1 cellular context compared by ENCODE assay signal in the genomic region with DNA sequence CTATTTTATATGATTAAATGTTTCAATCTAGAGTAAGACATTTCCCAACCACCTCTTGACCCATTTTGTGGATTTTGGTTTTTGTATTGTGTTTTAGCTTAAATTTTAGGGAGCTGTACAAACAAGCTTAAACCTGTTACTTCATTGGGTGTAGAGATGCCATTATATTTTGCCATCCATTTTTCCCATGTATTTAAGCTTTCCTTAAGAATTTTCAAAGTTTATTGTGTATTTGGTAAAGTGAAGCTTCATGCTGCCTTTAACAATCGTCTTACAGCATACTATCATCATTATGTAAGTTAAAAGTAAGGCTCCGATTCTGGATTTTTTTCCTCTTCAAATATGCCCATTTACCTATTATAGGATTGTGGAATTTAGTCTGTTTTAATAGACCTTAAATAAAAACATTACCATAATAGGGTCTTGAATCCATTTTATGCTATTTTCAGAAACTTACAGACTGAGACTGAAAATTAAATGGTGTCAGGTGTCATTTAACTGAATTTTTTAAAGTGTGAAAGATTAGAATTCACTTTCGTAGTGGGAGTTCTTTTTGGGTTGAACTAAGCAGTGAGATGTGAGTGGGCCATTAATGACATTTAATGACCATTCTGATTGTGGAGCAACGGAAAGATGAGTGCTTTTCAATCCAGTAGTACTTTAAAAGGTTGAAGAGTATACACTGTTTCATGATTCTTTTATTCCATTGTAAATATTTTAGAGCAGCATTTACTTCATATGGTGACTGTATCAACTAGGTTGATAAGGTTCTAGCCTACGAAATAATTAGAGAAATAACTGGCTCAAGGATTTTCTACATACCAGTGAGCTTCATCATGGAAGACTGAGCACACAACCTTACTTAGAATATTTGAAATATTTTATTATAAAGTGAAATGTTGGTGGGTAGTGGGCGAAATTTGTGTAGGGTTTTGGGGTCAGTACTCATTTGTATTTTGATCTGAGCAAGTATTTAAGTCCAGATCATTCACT.
TF ChIP-seq lines count a peak whose summit lies in the region.

No MANE protein-coding gene starts in this region.

TF ChIP-seq in GM12878, 131 proteins besides CTCF, POLR2A, EP300 and RAD21 (continued from another document):
- 0 out of 2 replicates have a peak, but pooled peaks have one; percentile 42 for TF ChIP-seq POLR2AphosphoS2 (IDR thresholded peaks at IDR 0.05; ENCODE audit: low read depth, low read length)
TF ChIP-seq in GM12878: peak in this region for 1.
